Comparison of ENCODE assay signal across 18 cellular contexts in the genomic region with DNA sequence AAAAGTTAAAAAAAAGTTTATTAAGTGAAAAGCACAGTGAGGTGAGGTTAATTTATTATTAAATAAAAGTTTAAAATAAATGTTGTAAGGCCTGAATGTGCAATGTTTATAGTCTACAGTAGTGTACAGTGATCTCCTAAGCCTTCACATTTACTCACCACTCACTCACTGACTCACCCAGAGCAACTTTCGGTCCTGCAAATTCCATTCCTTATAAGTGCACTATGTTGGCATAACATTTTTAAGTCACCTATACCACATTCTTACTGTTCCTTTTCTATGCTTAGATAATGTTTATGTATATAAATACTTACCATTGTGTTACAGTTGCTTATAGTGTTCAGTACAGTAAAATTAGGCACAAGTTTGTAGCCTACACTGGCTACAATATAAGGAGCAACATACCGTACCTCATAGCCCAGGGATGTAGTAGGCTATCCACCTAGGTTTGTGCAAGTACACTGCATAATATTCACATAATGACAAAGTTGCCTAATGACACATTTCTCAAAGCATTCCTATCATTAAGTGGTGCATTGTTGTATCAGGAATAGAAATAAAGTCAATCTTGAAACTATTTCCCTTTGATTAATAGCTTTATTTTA.
DNase-seq lines count a peak whose midpoint lies in the region; ATAC-seq and FAIRE-seq lines count a peak whose summit lies in the region.
"Had no signal": no experiment of that assay in that cellular context is flagged by ENCODE, and none has a peak within 500 bp of the region (broad histone marks: within the 10 kb centered on the region; RNA-seq: fewer than 3 reads in every experiment).

No MANE protein-coding gene starts in this region.

- FAIRE-seq in RCC 7860 (lab: Jason Lieb, UNC), result peak; percentile 53
- no peak for FAIRE-seq in HTR-8/SVneo (lab: Jason Lieb, UNC)

- ATAC-seq in GM19463 (IDR thresholded peaks at IDR 0.05; ENCODE audit: unreplicated experiment), result no peak
- ATAC-seq: heart left ventricle; naive thymus-derived CD4-positive, alpha-beta T cell had no signal

- DNase-seq in ELR (ENCODE audit: low read depth) (peak; percentile 79), RCC 7860 (ENCODE audit: low spot score) (peak; percentile 63), dedifferentiated amniotic fluid mesenchymal stem cell (ENCODE audit: extremely low spot score) (peak; percentile 47), non-pigmented ciliary epithelial cell (ENCODE audit: low read depth) (peak; percentile 41), HTR-8/SVneo (ENCODE audit: insufficient read length, low spot score) (no peak), NCI-H1092 treated with DMSO at 0.1 percent for 48 hours (lab: John Stamatoyannopoulos, UW) (no peak)
- DNase-seq in effector CD4-positive, alpha-beta T cell, result no peak
- DNase-seq: activated CD4-positive, alpha-beta T cell treated with anti-CD3 and anti-CD28 coated beads for 4 hours; activated CD8-positive, alpha-beta memory T cell treated with anti-CD3 and anti-CD28 coated beads, Interleukin-2, amount 50 U/mL, for 4 hours; activated gamma-delta T cell; aorta; heart left ventricle; immature natural killer cell; naive thymus-derived CD4-positive, alpha-beta T cell; NCI-H1436 treated with DMSO at 0.1 percent for 48 hours; stimulated activated CD4-positive, alpha-beta T cell treated with anti-CD3 and anti-CD28 coated beads, Interleukin-4, amount 100 ng/mL, for 1 hour; uterus had no signal

Comparison
In these comparisons a context has a peak if more than half of its experiments do, and no peak if none do; other contexts are left out.
1. DNase-seq: peak in ELR (single experiment), RCC 7860 (single experiment), dedifferentiated amniotic fluid mesenchymal stem cell (single experiment) and non-pigmented ciliary epithelial cell (single experiment); none in effector CD4-positive, alpha-beta T cell (single experiment), HTR-8/SVneo (single experiment) and NCI-H1092 treated with DMSO at 0.1 percent for 48 hours (single experiment).